ENCODE assay signal across 20 cellular contexts in genomic region chr1:230188826-230189225, GRCh38.
A peak's percentile ranks its signal among the peaks of the same experiment; 100 is the strongest.
DNase-seq lines count a peak whose midpoint lies in the region; ATAC-seq and TF ChIP-seq lines count a peak whose summit lies in the region.
"Had no signal": no experiment of that assay in that cellular context is flagged by ENCODE, and none has a peak within 500 bp of the region (broad histone marks: within the 10 kb centered on the region; RNA-seq: fewer than 3 reads in every experiment).

No MANE protein-coding gene starts in this region.

- no peak for ATAC-seq in HG02884 (IDR thresholded peaks at IDR 0.05; ENCODE audit: unreplicated experiment)
- ATAC-seq: GM12878; Panc1; right lobe of liver; stimulated activated memory B cell treated with anti-CD40 and anti-IgM and Interleukin-4, amounts not matched to agents 10 μg/mL and 1 μg/mL and 100 μg/mL, for 72 hours had no signal

- peaks cover 5% of the 10 kb centered on the region for H3K36me3 Mint-ChIP-seq in dendritic cell treated with granulocyte-macrophage colony-stimulating factor and Interleukin-4, amounts not matched to agents 40 ng/mL and 50 ng/mL, for 4 days (ENCODE audit: low read depth)
- peaks cover 23% of the 10 kb centered on the region for H3K36me3 Mint-ChIP-seq in activated T-helper 1 cell treated with anti-CD3 and anti-CD28 coated beads, Interleukin-12 subunit alpha, Interleukin-12 subunit beta, Interleukin-2, Interleukin-4 antibody, amounts not matched to agents 30 ng/mL and 10 ng/mL and 1 ng/mL, durations not matched to agents 14 hours and 24 hours and 36 hours (ENCODE audit: low read depth)
- H3K36me3 Mint-ChIP-seq in endothelial cell (ENCODE audit: low read depth, unreplicated experiment), result peaks cover 14% of the 10 kb centered on the region

- H3K27ac Mint-ChIP-seq in dendritic cell treated with granulocyte-macrophage colony-stimulating factor and Interleukin-4, amounts not matched to agents 40 ng/mL and 50 ng/mL, for 4 days, result peak overlapping the region; percentile 15
- no peak overlapping the region for H3K27ac Mint-ChIP-seq in activated T-helper 1 cell treated with anti-CD3 and anti-CD28 coated beads, Interleukin-12 subunit alpha, Interleukin-12 subunit beta, Interleukin-2, Interleukin-4 antibody, amounts not matched to agents 30 ng/mL and 10 ng/mL and 1 ng/mL, durations not matched to agents 14 hours and 24 hours and 36 hours
- H3K27ac Mint-ChIP-seq in endothelial cell (ENCODE audit: unreplicated experiment), result no peak overlapping the region
- H3K27ac Mint-ChIP-seq: activated naive CD4-positive, alpha-beta T cell treated with anti-CD3 and anti-CD28 coated beads, Interleukin-2, amount 10 ng/mL, durations not matched to agents 7 days and 5 days; endodermal cell; stimulated activated memory B cell treated with anti-CD40 and anti-IgM and Interleukin-4, amounts not matched to agents 10 μg/mL and 1 μg/mL and 100 μg/mL, for 72 hours had no signal

- no peaks in the 10 kb centered on the region for H3K27me3 Mint-ChIP-seq in dendritic cell treated with granulocyte-macrophage colony-stimulating factor and Interleukin-4, amounts not matched to agents 40 ng/mL and 50 ng/mL, for 4 days
- no peaks in the 10 kb centered on the region for H3K27me3 Mint-ChIP-seq in activated T-helper 1 cell treated with anti-CD3 and anti-CD28 coated beads, Interleukin-12 subunit alpha, Interleukin-12 subunit beta, Interleukin-2, Interleukin-4 antibody, amounts not matched to agents 30 ng/mL and 10 ng/mL and 1 ng/mL, durations not matched to agents 14 hours and 24 hours and 36 hours (ENCODE audit: insufficient read depth)
- no peaks in the 10 kb centered on the region for H3K27me3 Mint-ChIP-seq in endothelial cell (ENCODE audit: unreplicated experiment)
- H3K27me3 Mint-ChIP-seq: activated naive CD4-positive, alpha-beta T cell treated with anti-CD3 and anti-CD28 coated beads, Interleukin-2, amount 10 ng/mL, durations not matched to agents 7 days and 5 days; stimulated activated memory B cell treated with anti-CD40 and anti-IgM and Interleukin-4, amounts not matched to agents 10 μg/mL and 1 μg/mL and 100 μg/mL, for 72 hours had no signal

- H3K9me3 Mint-ChIP-seq in dendritic cell treated with granulocyte-macrophage colony-stimulating factor and Interleukin-4, amounts not matched to agents 40 ng/mL and 50 ng/mL, for 4 days, result no peaks in the 10 kb centered on the region
- H3K9me3 Mint-ChIP-seq in activated T-helper 1 cell treated with anti-CD3 and anti-CD28 coated beads, Interleukin-12 subunit alpha, Interleukin-12 subunit beta, Interleukin-2, Interleukin-4 antibody, amounts not matched to agents 30 ng/mL and 10 ng/mL and 1 ng/mL, durations not matched to agents 14 hours and 24 hours and 36 hours, result peaks cover 4% of the 10 kb centered on the region
- no peaks in the 10 kb centered on the region for H3K9me3 Mint-ChIP-seq in endothelial cell (ENCODE audit: unreplicated experiment)
- H3K9me3 Mint-ChIP-seq: activated naive CD4-positive, alpha-beta T cell treated with anti-CD3 and anti-CD28 coated beads, Interleukin-2, amount 10 ng/mL, durations not matched to agents 7 days and 5 days had no signal

- H4K20me1 ChIP-seq in Loucy (ENCODE audit: insufficient read depth, low read length, poor library complexity, severe bottlenecking), result no peaks in the 10 kb centered on the region

- H3K4me3 Mint-ChIP-seq in dendritic cell treated with granulocyte-macrophage colony-stimulating factor and Interleukin-4, amounts not matched to agents 40 ng/mL and 50 ng/mL, for 4 days, result no peak overlapping the region
- H3K4me3 Mint-ChIP-seq in activated T-helper 1 cell treated with anti-CD3 and anti-CD28 coated beads, Interleukin-12 subunit alpha, Interleukin-12 subunit beta, Interleukin-2, Interleukin-4 antibody, amounts not matched to agents 30 ng/mL and 10 ng/mL and 1 ng/mL, durations not matched to agents 14 hours and 24 hours and 36 hours, result no peak overlapping the region
- H3K4me3 Mint-ChIP-seq in endothelial cell (ENCODE audit: unreplicated experiment), result no peak overlapping the region
- H3K4me3 Mint-ChIP-seq: activated naive CD4-positive, alpha-beta T cell treated with anti-CD3 and anti-CD28 coated beads, Interleukin-2, amount 10 ng/mL, durations not matched to agents 7 days and 5 days; endodermal cell; stimulated activated memory B cell treated with anti-CD40 and anti-IgM and Interleukin-4, amounts not matched to agents 10 μg/mL and 1 μg/mL and 100 μg/mL, for 72 hours had no signal

- no peak for TF ChIP-seq EP300 in stomach (IDR thresholded peaks at IDR 0.05)

- H3K4me1 ChIP-seq in Loucy (ENCODE audit: insufficient read depth, low read length, poor library complexity, severe bottlenecking), result peaks cover 92% of the 10 kb centered on the region
- H3K4me1 ChIP-seq in stomach, result peaks cover 11 to 92% (median 56%) of the 10 kb centered on the region in 4 donors

- H3K4me2 ChIP-seq in Loucy (ENCODE audit: low read depth, low read length, poor library complexity, severe bottlenecking), result peak overlapping the region; percentile 95

- peak overlapping the region; percentile 92 for H3K9ac ChIP-seq in Loucy (ENCODE audit: low read depth, low read length, poor library complexity, severe bottlenecking)
- H3K9ac ChIP-seq: BLaER1 treated with 17β-estradiol and CSF1 and Interleukin-3, amounts not matched to agents 10 nM and 100 nM had no signal

- intact Hi-C loops in dendritic cell treated with granulocyte-macrophage colony-stimulating factor and Interleukin-4, amounts not matched to agents 40 ng/mL and 50 ng/mL, for 4 days (cut with micrococcal nuclease), result no loop called here
- intact Hi-C loops in stomach (cut with DNase I; ENCODE audit: low total_unique reads), result no loop called here
- intact Hi-C loops in activated T-helper 1 cell treated with anti-CD3 and anti-CD28 coated beads, Interleukin-12 subunit alpha, Interleukin-12 subunit beta, Interleukin-2, Interleukin-4 antibody, amounts not matched to agents 30 ng/mL and 10 ng/mL and 1 ng/mL, durations not matched to agents 14 hours and 24 hours and 36 hours (cut with micrococcal nuclease), result loop anchor here (5.0 kb wide), 1 partner anchor 527 kb away; no protein-coding TSS in a partner anchor

- TF ChIP-seq POLR2A in stomach (IDR thresholded peaks at IDR 0.05), result no peak

- H3K9me3 ChIP-seq in Loucy (ENCODE audit: insufficient read depth, low read depth, low read length) (no peaks in the 10 kb centered on the region), stomach (no peaks in the 10 kb centered on the region)
- H3K9me3 ChIP-seq: BLaER1 treated with 17β-estradiol and CSF1 and Interleukin-3, amounts not matched to agents 10 nM and 100 nM; esophagus squamous epithelium; right lobe of liver had no signal

- WGBS in stomach, 5 donors, result 78 to 92% (median 87%) methylated on average over 6 of the region's 6 CpGs

- peaks cover 16% of the 10 kb centered on the region for H3F3A ChIP-seq in Loucy (ENCODE audit: low read depth)

- H3K4me3 ChIP-seq in Loucy (ENCODE audit: low read length, poor library complexity, severe bottlenecking) (peak overlapping the region; percentile 73), stomach (no peak overlapping the region)
- H3K4me3 ChIP-seq: BLaER1 treated with 17β-estradiol and CSF1 and Interleukin-3, amounts not matched to agents 10 nM and 100 nM; esophagus squamous epithelium; GM12878; right lobe of liver had no signal

- peaks cover 64% of the 10 kb centered on the region for H3K4me1 Mint-ChIP-seq in dendritic cell treated with granulocyte-macrophage colony-stimulating factor and Interleukin-4, amounts not matched to agents 40 ng/mL and 50 ng/mL, for 4 days (ENCODE audit: low read depth)
- peaks cover 45% of the 10 kb centered on the region for H3K4me1 Mint-ChIP-seq in activated T-helper 1 cell treated with anti-CD3 and anti-CD28 coated beads, Interleukin-12 subunit alpha, Interleukin-12 subunit beta, Interleukin-2, Interleukin-4 antibody, amounts not matched to agents 30 ng/mL and 10 ng/mL and 1 ng/mL, durations not matched to agents 14 hours and 24 hours and 36 hours (ENCODE audit: low read depth)
- peaks cover 16% of the 10 kb centered on the region for H3K4me1 Mint-ChIP-seq in endothelial cell (ENCODE audit: unreplicated experiment)

- peaks cover 92% of the 10 kb centered on the region for H3K79me2 ChIP-seq in Loucy (ENCODE audit: insufficient read depth, low read length)

- H3K36me3 ChIP-seq in Loucy (ENCODE audit: insufficient read depth, low read length) (peaks cover 16% of the 10 kb centered on the region; the same call in 1 of the 2 replicates), stomach (peaks cover 0 to 3% (median 2%) of the 10 kb centered on the region in 4 donors)
- H3K36me3 ChIP-seq: esophagus squamous epithelium, right lobe of liver had no signal

- TF ChIP-seq CTCF in Loucy (conservative IDR thresholded peaks at IDR 0.05; ENCODE audit: low read length), result no peak
- no peak for TF ChIP-seq CTCF in stomach (IDR thresholded peaks at IDR 0.05)
- no peak for TF ChIP-seq CTCF in endothelial cell (IDR thresholded peaks at IDR 0.05; ENCODE audit: unreplicated experiment)

- no peaks in the 10 kb centered on the region for H3K9me2 ChIP-seq in Loucy (replicated peaks; ENCODE audit: low read depth, low read length)

- no peak overlapping the region for H2AFZ ChIP-seq in Loucy (ENCODE audit: low read length)

- peak overlapping the region in 1 of 5 donors; percentile 41 for H3K27ac ChIP-seq in stomach
- H3K27ac ChIP-seq: BLaER1 treated with 17β-estradiol and CSF1 and Interleukin-3, amounts not matched to agents 10 nM and 100 nM; esophagus squamous epithelium; right lobe of liver had no signal

- DNase-seq in NCI-H510A (lab: John Stamatoyannopoulos, UW) (peak; percentile 65), stomach (peak; percentile 14), endothelial cell (ENCODE audit: low spot score) (no peak)
- DNase-seq in activated T-helper 1 cell treated with anti-CD3 and anti-CD28 coated beads, Interleukin-12 subunit alpha, Interleukin-12 subunit beta, Interleukin-2, Interleukin-4 antibody, amounts not matched to agents 30 ng/mL and 10 ng/mL and 1 ng/mL, durations not matched to agents 14 hours and 24 hours and 36 hours (ENCODE audit: low spot score), result no peak
- DNase-seq: activated CD4-positive, CD25-positive, alpha-beta regulatory T cell; activated naive CD4-positive, alpha-beta T cell treated with anti-CD3 and anti-CD28 coated beads, Interleukin-2, amount 10 ng/mL, durations not matched to agents 7 days and 5 days; amniotic stem cell; EL; endodermal cell; esophagus squamous epithelium; foreskin melanocyte; right lobe of liver; stimulated activated CD4-positive, alpha-beta T cell treated with anti-CD3 and anti-CD28 coated beads, Interleukin-4, amount 100 ng/mL, for 4 hours had no signal

- no peaks in the 10 kb centered on the region for H3K27me3 ChIP-seq in Loucy (ENCODE audit: insufficient read depth, low read length, poor library complexity, severe bottlenecking)
- H3K27me3 ChIP-seq in stomach, result no peaks in the 10 kb centered on the region
- H3K27me3 ChIP-seq: BLaER1 treated with 17β-estradiol and CSF1 and Interleukin-3, amounts not matched to agents 10 nM and 100 nM; esophagus squamous epithelium; right lobe of liver had no signal

Comparison
In these comparisons a context has a peak if more than half of its experiments do, and no peak if none do; other contexts are left out.
1. DNase-seq: peak in NCI-H510A (single experiment) and stomach (single experiment); none in activated T-helper 1 cell treated with anti-CD3 and anti-CD28 coated beads, Interleukin-12 subunit alpha, Interleukin-12 subunit beta, Interleukin-2, Interleukin-4 antibody, amounts not matched to agents 30 ng/mL and 10 ng/mL and 1 ng/mL, durations not matched to agents 14 hours and 24 hours and 36 hours (single experiment) and endothelial cell (single experiment).